ENCODE assay signal across 8 cellular contexts in the genomic region with DNA sequence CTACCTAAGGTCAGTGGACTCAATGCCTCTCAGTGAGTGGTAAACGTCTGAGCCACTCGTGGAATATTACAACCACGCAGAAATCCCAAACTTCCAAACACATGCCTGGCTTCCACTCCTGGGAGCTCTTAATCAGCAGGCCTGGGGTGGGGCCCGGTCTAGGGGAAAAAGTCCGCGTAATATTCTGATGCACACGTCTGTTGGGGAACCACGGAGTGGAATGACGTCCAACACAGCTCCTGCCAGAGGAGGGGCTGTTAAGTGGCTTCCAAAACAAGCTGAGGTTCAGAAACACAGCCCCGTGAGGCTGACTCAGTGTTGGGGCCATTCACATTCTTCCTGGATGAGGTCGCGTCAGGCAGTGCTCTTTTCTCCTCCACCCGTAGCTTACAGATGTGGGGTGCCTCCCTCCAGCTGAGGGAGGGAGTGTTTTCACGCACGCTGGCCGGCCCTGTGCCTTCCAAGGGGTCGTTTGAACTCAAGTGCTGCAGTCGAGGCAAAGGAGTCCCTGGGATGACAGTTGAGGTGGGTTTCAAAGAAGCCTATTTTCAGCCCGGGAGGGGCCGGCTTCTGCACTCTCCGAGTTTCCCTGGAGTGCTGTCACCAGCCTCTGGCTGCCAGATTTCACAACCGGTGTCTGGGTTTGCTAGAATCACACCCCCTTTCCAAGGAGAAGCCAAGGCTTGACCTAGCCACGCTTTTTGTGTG.
DNase-seq lines count a peak whose midpoint lies in the region; FAIRE-seq and TF ChIP-seq lines count a peak whose summit lies in the region.

No MANE protein-coding gene starts in this region.

- H3K4me1 ChIP-seq in ACC112 (ENCODE audit: control insufficient read depth, insufficient read depth, low read length, unreplicated experiment): peaks cover 29% of the 10 kb centered on the region

- H3K27ac ChIP-seq in ACC112 (ENCODE audit: low read depth, low read length): peak overlapping the region; percentile 99

- H2AFZ ChIP-seq in ACC112 (ENCODE audit: low read length, unreplicated experiment): peak overlapping the region; percentile 84

- H3K79me2 ChIP-seq in ACC112 (ENCODE audit: control insufficient read depth, insufficient read depth, low read length, unreplicated experiment): no peaks in the 10 kb centered on the region

- H3K36me3 ChIP-seq in ACC112 (ENCODE audit: insufficient read depth, low read length): peaks cover 5% of the 10 kb centered on the region; the same call in 1 of the 2 replicates

- TF ChIP-seq CTCF in GM10266 (IDR thresholded peaks at IDR 0.05; ENCODE audit: control insufficient read depth, insufficient read depth, low read depth, missing control alignments): no peak

- H3K4me3 ChIP-seq in ACC112 (ENCODE audit: low read depth, low read length): peak overlapping the region; percentile 55

- no peaks in the 10 kb centered on the region for H3K27me3 ChIP-seq in ACC112 (ENCODE audit: insufficient read depth, low read length)

- DNase-seq in RCC 7860 (ENCODE audit: low spot score) (peak; percentile 94), fibroblast of gingiva (ENCODE audit: low read depth) (peak; percentile 94), myocyte (ENCODE audit: low read depth) (peak; percentile 94), GM10266 (ENCODE audit: extremely low spot score) (no peak), SHP77 (lab: John Stamatoyannopoulos, UW) (no peak)
- DNase-seq in stimulated activated naive CD4-positive, alpha-beta T cell (lab: John Stamatoyannopoulos, UW): no peak
- DNase-seq in stimulated activated CD4-positive, alpha-beta T cell treated with anti-CD3 and anti-CD28 coated beads, Interleukin-12 subunit alpha, Interleukin-12 subunit beta, amount 100 ng/mL, for 4 hours: no peak

- FAIRE-seq in RCC 7860 (lab: Jason Lieb, UNC): peak; percentile 86

Comparison
In these comparisons a context has a peak if more than half of its experiments do, and no peak if none do; other contexts are left out.
1. DNase-seq: peak in RCC 7860 (single experiment), fibroblast of gingiva (single experiment) and myocyte (single experiment); none in stimulated activated naive CD4-positive, alpha-beta T cell (0 of 6), GM10266 (single experiment), SHP77 (0 of 2) and stimulated activated CD4-positive, alpha-beta T cell treated with anti-CD3 and anti-CD28 coated beads, Interleukin-12 subunit alpha, Interleukin-12 subunit beta, amount 100 ng/mL, for 4 hours (single experiment).